In genomic region chr10:44809652-44810051, GRCh38 we compare ENCODE assay signal across 18 cellular contexts.
DNase-seq lines count a peak whose midpoint lies in the region; ATAC-seq and TF ChIP-seq lines count a peak whose summit lies in the region.
"Had no signal": no experiment of that assay in that cellular context is flagged by ENCODE, and none has a peak within 500 bp of the region (broad histone marks: within the 10 kb centered on the region; RNA-seq: fewer than 3 reads in every experiment).

No MANE protein-coding gene starts in this region.

- H3K36me3 Mint-ChIP-seq in HFFc6 (ENCODE audit: low read depth) (peaks cover 4% of the 10 kb centered on the region; the same call in 1 of the 2 replicates), chondrocyte (ENCODE audit: low read depth) (peaks cover 4% of the 10 kb centered on the region), progenitor cell of endocrine pancreas (ENCODE audit: insufficient read depth) (no peaks in the 10 kb centered on the region)
- no peaks in the 10 kb centered on the region for H3K36me3 Mint-ChIP-seq in activated CD4-positive, alpha-beta T cell treated with anti-CD3 and anti-CD28 coated beads, Interleukin-2, amount 10 ng/mL, durations not matched to agents 7 days and 5 days (ENCODE audit: low read depth)
- H3K36me3 Mint-ChIP-seq: naive B cell had no signal

- no peak for DNase-seq in BJ (ENCODE audit: low read depth)
- peak; percentile 32 for DNase-seq in HFFc6
- DNase-seq in chondrocyte (ENCODE audit: low spot score): no peak
- DNase-seq in iPS-NIHi7 (ENCODE audit: extremely low spot score): peak; percentile 71
- DNase-seq in progenitor cell of endocrine pancreas (ENCODE audit: low spot score, unreplicated experiment): no peak
- DNase-seq in activated CD4-positive, alpha-beta T cell treated with anti-CD3 and anti-CD28 coated beads, Interleukin-2, amount 10 ng/mL, durations not matched to agents 7 days and 5 days: no peak
- no peak for DNase-seq in T-helper 2 cell
- DNase-seq: aorta; effector memory CD4-positive, alpha-beta T cell; naive B cell; NCI-H187 treated with DMSO at 0.1 percent for 48 hours; NCI-H526; stimulated activated CD4-positive, alpha-beta T cell treated with anti-CD3 and anti-CD28 coated beads, Interleukin-2, amount 100 ng/mL, for 48 hours; transverse colon had no signal

- no peaks in the 10 kb centered on the region for H3K9me3 Mint-ChIP-seq in HFFc6
- H3K9me3 Mint-ChIP-seq in chondrocyte (ENCODE audit: low read depth): peaks cover 12% of the 10 kb centered on the region
- peaks cover 5% of the 10 kb centered on the region for H3K9me3 Mint-ChIP-seq in progenitor cell of endocrine pancreas (ENCODE audit: low read depth)
- no peaks in the 10 kb centered on the region for H3K9me3 Mint-ChIP-seq in activated CD4-positive, alpha-beta T cell treated with anti-CD3 and anti-CD28 coated beads, Interleukin-2, amount 10 ng/mL, durations not matched to agents 7 days and 5 days
- H3K9me3 Mint-ChIP-seq: activated T-helper 1 cell treated with anti-CD3 and anti-CD28 coated beads, Interleukin-12 subunit alpha, Interleukin-12 subunit beta, Interleukin-2, Interleukin-4 antibody, amounts not matched to agents 30 ng/mL and 10 ng/mL and 1 ng/mL, durations not matched to agents 14 hours and 24 hours and 36 hours; T-helper 2 cell treated with Interferon-gamma antibody and Interleukin-4, amounts not matched to agents 5 μg/mL and 100 μg/mL, for 36 hours had no signal

- H3K36me3 ChIP-seq in BJ (ENCODE audit: control insufficient read depth, insufficient read depth, low read length): no peaks in the 10 kb centered on the region
- H3K36me3 ChIP-seq: right atrium auricular region, transverse colon had no signal

- no peak overlapping the region for H3K4me3 Mint-ChIP-seq in HFFc6
- H3K4me3 Mint-ChIP-seq in chondrocyte (ENCODE audit: unreplicated experiment): no peak overlapping the region
- H3K4me3 Mint-ChIP-seq in progenitor cell of endocrine pancreas (ENCODE audit: low read depth): no peak overlapping the region
- no peak overlapping the region for H3K4me3 Mint-ChIP-seq in activated CD4-positive, alpha-beta T cell treated with anti-CD3 and anti-CD28 coated beads, Interleukin-2, amount 10 ng/mL, durations not matched to agents 7 days and 5 days
- H3K4me3 Mint-ChIP-seq: activated T-helper 1 cell treated with anti-CD3 and anti-CD28 coated beads, Interleukin-12 subunit alpha, Interleukin-12 subunit beta, Interleukin-2, Interleukin-4 antibody, amounts not matched to agents 30 ng/mL and 10 ng/mL and 1 ng/mL, durations not matched to agents 14 hours and 24 hours and 36 hours; naive B cell; T-helper 2 cell treated with Interferon-gamma antibody and Interleukin-4, amounts not matched to agents 5 μg/mL and 100 μg/mL, for 36 hours had no signal

- ATAC-seq in HG02759 (IDR thresholded peaks at IDR 0.05; ENCODE audit: unreplicated experiment): no peak

- peaks cover 14% of the 10 kb centered on the region for H3K4me1 Mint-ChIP-seq in HFFc6 (ENCODE audit: low read depth)
- H3K4me1 Mint-ChIP-seq in chondrocyte (ENCODE audit: low read depth): peaks cover 41% of the 10 kb centered on the region
- peaks cover 2% of the 10 kb centered on the region for H3K4me1 Mint-ChIP-seq in progenitor cell of endocrine pancreas (ENCODE audit: low read depth)
- H3K4me1 Mint-ChIP-seq in activated CD4-positive, alpha-beta T cell treated with anti-CD3 and anti-CD28 coated beads, Interleukin-2, amount 10 ng/mL, durations not matched to agents 7 days and 5 days: no peaks in the 10 kb centered on the region
- H3K4me1 Mint-ChIP-seq: naive B cell had no signal

- H3K27me3 Mint-ChIP-seq in HFFc6 (ENCODE audit: insufficient read depth) (no peaks in the 10 kb centered on the region), chondrocyte (ENCODE audit: low read depth) (no peaks in the 10 kb centered on the region), progenitor cell of endocrine pancreas (peaks cover 8% of the 10 kb centered on the region)
- peaks cover 9% of the 10 kb centered on the region for H3K27me3 Mint-ChIP-seq in activated CD4-positive, alpha-beta T cell treated with anti-CD3 and anti-CD28 coated beads, Interleukin-2, amount 10 ng/mL, durations not matched to agents 7 days and 5 days

- H3K27ac Mint-ChIP-seq in HFFc6 (no peak overlapping the region), chondrocyte (ENCODE audit: unreplicated experiment) (no peak overlapping the region), progenitor cell of endocrine pancreas (no peak overlapping the region)
- H3K27ac Mint-ChIP-seq in activated CD4-positive, alpha-beta T cell treated with anti-CD3 and anti-CD28 coated beads, Interleukin-2, amount 10 ng/mL, durations not matched to agents 7 days and 5 days: no peak overlapping the region
- H3K27ac Mint-ChIP-seq: activated T-helper 1 cell treated with anti-CD3 and anti-CD28 coated beads, Interleukin-12 subunit alpha, Interleukin-12 subunit beta, Interleukin-2, Interleukin-4 antibody, amounts not matched to agents 30 ng/mL and 10 ng/mL and 1 ng/mL, durations not matched to agents 14 hours and 24 hours and 36 hours; naive B cell; T-helper 2 cell treated with Interferon-gamma antibody and Interleukin-4, amounts not matched to agents 5 μg/mL and 100 μg/mL, for 36 hours had no signal

- CTCF ChIA-PET in BJ (lab: Yijun Ruan, JAX): no interaction called here
- CTCF ChIA-PET in activated CD4-positive, alpha-beta T cell treated with anti-CD3 and anti-CD28 coated beads, Interleukin-2, amount 10 ng/mL, durations not matched to agents 7 days and 5 days (lab: Charles Lee): no interaction called here

- TF ChIP-seq CTCF in BJ (IDR thresholded peaks at IDR 0.05; ENCODE audit: insufficient read depth, low read depth, low read length) (peak; percentile 51; the same call in 1 of the 2 replicates), HFFc6 (IDR thresholded peaks at IDR 0.05) (peak; percentile 66), chondrocyte (IDR thresholded peaks at IDR 0.05) (peak; percentile 35), progenitor cell of endocrine pancreas (IDR thresholded peaks at IDR 0.05; ENCODE audit: unreplicated experiment) (no peak)

- POLR2A ChIA-PET in BJ (lab: Charles Lee): no interaction called here
- POLR2A ChIA-PET in activated CD4-positive, alpha-beta T cell treated with anti-CD3 and anti-CD28 coated beads, Interleukin-2, amount 10 ng/mL, durations not matched to agents 7 days and 5 days (lab: Charles Lee): no interaction called here

- H3K27me3 ChIP-seq in BJ (ENCODE audit: control insufficient read depth, insufficient read depth, low read length): no peaks in the 10 kb centered on the region
- H3K27me3 ChIP-seq: right atrium auricular region, transverse colon had no signal

- no peak overlapping the region for H3K4me3 ChIP-seq in BJ (ENCODE audit: low read depth, low read length)
- H3K4me3 ChIP-seq: right atrium auricular region, transverse colon had no signal

Comparison
In these comparisons a context has a peak if more than half of its experiments do, and no peak if none do; other contexts are left out.
1. DNase-seq: peak in HFFc6 (single experiment) and iPS-NIHi7 (single experiment); none in BJ (single experiment), chondrocyte (single experiment), progenitor cell of endocrine pancreas (single experiment), activated CD4-positive, alpha-beta T cell treated with anti-CD3 and anti-CD28 coated beads, Interleukin-2, amount 10 ng/mL, durations not matched to agents 7 days and 5 days (single experiment) and T-helper 2 cell (0 of 5).